1 cellular context compared by ENCODE assay signal in the genomic region with DNA sequence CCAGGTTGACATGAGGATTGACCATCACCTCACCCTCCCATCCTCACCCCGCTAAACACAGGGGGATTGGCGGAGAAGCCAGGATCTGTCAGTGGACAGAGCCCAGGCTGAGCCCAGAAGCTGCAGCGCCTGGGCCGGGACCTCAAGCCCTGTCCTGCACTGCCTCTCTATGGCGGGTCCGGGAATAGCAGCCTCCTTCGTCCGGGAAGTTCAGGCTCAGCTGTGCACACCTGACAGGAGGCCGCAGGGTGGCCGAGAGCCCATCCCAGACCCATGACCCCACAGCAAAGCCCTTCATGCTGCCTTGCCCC.
A peak's percentile ranks its signal among the peaks of the same experiment; 100 is the strongest.
TF ChIP-seq lines count a peak whose summit lies in the region.

No MANE protein-coding gene starts in this region.

TF ChIP-seq in K562, 482 proteins besides CTCF, POLR2A, EP300 and RAD21:
- TF ChIP-seq, protein P1, sequence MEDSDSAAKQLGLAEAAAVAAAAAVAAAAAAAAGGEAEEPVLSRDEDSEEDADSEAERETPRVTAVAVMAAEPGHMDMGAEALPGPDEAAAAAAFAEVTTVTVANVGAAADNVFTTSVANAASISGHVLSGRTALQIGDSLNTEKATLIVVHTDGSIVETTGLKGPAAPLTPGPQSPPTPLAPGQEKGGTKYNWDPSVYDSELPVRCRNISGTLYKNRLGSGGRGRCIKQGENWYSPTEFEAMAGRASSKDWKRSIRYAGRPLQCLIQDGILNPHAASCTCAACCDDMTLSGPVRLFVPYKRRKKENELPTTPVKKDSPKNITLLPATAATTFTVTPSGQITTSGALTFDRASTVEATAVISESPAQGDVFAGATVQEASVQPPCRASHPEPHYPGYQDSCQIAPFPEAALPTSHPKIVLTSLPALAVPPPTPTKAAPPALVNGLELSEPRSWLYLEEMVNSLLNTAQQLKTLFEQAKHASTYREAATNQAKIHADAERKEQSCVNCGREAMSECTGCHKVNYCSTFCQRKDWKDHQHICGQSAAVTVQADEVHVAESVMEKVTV (CRISPR knock-in tag; IDR thresholded peaks at IDR 0.05): peak; percentile 36; the same call in 1 of the 2 replicates
- no peak for TF ChIP-seq NEUROD1 (IDR thresholded peaks at IDR 0.05; ENCODE audit: borderline replicate concordance, low read depth, low read length, partially characterized antibody)
- TF ChIP-seq, protein P2, sequence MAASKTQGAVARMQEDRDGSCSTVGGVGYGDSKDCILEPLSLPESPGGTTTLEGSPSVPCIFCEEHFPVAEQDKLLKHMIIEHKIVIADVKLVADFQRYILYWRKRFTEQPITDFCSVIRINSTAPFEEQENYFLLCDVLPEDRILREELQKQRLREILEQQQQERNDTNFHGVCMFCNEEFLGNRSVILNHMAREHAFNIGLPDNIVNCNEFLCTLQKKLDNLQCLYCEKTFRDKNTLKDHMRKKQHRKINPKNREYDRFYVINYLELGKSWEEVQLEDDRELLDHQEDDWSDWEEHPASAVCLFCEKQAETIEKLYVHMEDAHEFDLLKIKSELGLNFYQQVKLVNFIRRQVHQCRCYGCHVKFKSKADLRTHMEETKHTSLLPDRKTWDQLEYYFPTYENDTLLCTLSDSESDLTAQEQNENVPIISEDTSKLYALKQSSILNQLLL (CRISPR knock-in tag; IDR thresholded peaks at IDR 0.05; ENCODE audit: borderline replicate concordance): no peak
- TF ChIP-seq STAG1 (CRISPR knock-in tag; IDR thresholded peaks at IDR 0.05; ENCODE audit: borderline replicate concordance): peak; percentile 71; the same call in 1 of the 2 replicates
- TF ChIP-seq ZNF778 (CRISPR knock-in tag; IDR thresholded peaks at IDR 0.05): no peak
- TF ChIP-seq KDM4B (IDR thresholded peaks at IDR 0.05; ENCODE audit: borderline replicate concordance in 2 of 2, low read depth in 1 of 2): no peak
- TF ChIP-seq, protein P3, sequence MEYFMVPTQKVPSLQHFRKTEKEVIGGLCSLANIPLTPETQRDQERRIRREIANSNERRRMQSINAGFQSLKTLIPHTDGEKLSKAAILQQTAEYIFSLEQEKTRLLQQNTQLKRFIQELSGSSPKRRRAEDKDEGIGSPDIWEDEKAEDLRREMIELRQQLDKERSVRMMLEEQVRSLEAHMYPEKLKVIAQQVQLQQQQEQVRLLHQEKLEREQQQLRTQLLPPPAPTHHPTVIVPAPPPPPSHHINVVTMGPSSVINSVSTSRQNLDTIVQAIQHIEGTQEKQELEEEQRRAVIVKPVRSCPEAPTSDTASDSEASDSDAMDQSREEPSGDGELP (CRISPR knock-in tag; IDR thresholded peaks at IDR 0.05; ENCODE audit: borderline replicate concordance): peak; percentile 57; the same call in 1 of the 2 replicates
- no peak for TF ChIP-seq ZNF77 (CRISPR knock-in tag; IDR thresholded peaks at IDR 0.05)
- no peak for TF ChIP-seq RHOXF2B (CRISPR knock-in tag; conservative IDR thresholded peaks at IDR 0.05)
- TF ChIP-seq SMC3 (conservative IDR thresholded peaks at IDR 0.05; ENCODE audit: insufficient read depth, low read depth, low read length): peak; percentile 83
- TF ChIP-seq TRIM28 (IDR thresholded peaks at IDR 0.05): no peak
- no peak for TF ChIP-seq SPI1 (IDR thresholded peaks at IDR 0.05; ENCODE audit: borderline replicate concordance, low read depth, low read length)
- TF ChIP-seq, protein P4, sequence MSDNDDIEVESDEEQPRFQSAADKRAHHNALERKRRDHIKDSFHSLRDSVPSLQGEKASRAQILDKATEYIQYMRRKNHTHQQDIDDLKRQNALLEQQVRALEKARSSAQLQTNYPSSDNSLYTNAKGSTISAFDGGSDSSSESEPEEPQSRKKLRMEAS (CRISPR knock-in tag; IDR thresholded peaks at IDR 0.05): no peak
- TF ChIP-seq ZC3H8 (IDR thresholded peaks at IDR 0.05): no peak
